ENCODE assay signal across 1 cellular context in the genomic region with DNA sequence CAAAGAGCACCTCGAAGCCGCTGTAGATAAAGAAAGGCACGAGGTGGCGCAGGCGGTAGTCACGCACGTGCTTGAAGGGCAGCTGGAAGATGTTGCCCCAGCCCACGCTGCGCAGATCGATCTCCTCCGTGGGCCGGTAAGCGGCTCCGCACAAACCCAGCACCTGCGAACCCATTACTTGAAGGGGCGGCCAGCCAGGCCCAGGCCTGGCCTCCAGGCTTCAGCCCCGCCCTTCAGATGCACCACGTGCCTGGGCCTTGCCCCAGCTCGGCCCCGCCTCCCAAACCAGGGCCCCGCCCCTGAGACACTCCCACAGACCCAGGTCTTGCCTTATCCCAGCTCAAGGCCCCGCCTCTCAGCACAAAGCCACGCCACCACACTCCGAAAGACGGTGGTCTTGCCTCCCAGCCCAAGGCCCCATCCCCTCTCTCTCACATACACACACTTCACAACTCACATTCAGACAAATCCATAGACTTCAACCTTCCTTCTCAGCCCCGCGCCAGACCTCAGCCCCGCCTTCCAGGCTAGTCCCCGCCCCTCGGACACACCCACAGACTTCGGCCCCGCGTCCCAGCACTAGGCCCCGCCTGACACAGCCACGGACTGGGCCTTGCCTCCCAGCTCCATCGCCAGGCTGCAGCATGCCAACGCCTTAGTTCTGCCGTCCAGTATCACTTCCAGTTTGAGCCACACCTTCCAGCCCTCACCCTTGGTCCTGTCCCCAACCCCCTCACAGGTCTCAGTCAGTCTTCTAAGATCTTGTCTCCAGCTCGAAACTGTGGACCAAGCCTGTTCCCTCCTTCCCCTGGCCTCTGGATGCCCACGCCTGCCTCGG.
TF ChIP-seq lines count a peak whose summit lies in the region.

No MANE protein-coding gene starts in this region.

TF ChIP-seq in GM12878, 131 proteins besides CTCF, POLR2A, EP300 and RAD21:
- TF ChIP-seq, protein P1, sequence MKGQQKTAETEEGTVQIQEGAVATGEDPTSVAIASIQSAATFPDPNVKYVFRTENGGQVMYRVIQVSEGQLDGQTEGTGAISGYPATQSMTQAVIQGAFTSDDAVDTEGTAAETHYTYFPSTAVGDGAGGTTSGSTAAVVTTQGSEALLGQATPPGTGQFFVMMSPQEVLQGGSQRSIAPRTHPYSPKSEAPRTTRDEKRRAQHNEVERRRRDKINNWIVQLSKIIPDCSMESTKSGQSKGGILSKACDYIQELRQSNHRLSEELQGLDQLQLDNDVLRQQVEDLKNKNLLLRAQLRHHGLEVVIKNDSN (IDR thresholded peaks at IDR 0.05; ENCODE audit: borderline replicate concordance, extremely low read length, insufficient read depth, low read depth, low read length), result peak; percentile 72
- TF ChIP-seq YBX1 (IDR thresholded peaks at IDR 0.05), result no peak
- TF ChIP-seq POLR2AphosphoS5 (IDR thresholded peaks at IDR 0.05; ENCODE audit: low read length), result 0 out of 2 replicates have a peak, but pooled peaks have one; percentile 15
